In genomic region chr1:75392278-75392677, GRCh38 we compare ENCODE assay signal across 12 cellular contexts.
DNase-seq lines count a peak whose midpoint lies in the region; ATAC-seq and TF ChIP-seq lines count a peak whose summit lies in the region.
"Had no signal": no experiment of that assay in that cellular context is flagged by ENCODE, and none has a peak within 500 bp of the region (broad histone marks: within the 10 kb centered on the region; RNA-seq: fewer than 3 reads in every experiment).

No MANE protein-coding gene starts in this region.

- H3K27ac ChIP-seq in BLaER1 (no peak overlapping the region), Peyer's patch (no peak overlapping the region)
- H3K27ac ChIP-seq: gastrocnemius medialis, skin epidermis had no signal

- CTCF ChIA-PET in activated naive CD4-positive, alpha-beta T cell treated with anti-CD3 and anti-CD28 coated beads for 36 hours (lab: Charles Lee) = no interaction called here

- H3K36me3 Mint-ChIP-seq in activated naive CD4-positive, alpha-beta T cell treated with anti-CD3 and anti-CD28 coated beads for 36 hours (ENCODE audit: low read depth) = no peaks in the 10 kb centered on the region

- H3K9ac ChIP-seq in BLaER1 = no peak overlapping the region

- H3K27me3 ChIP-seq in BLaER1 = no peaks in the 10 kb centered on the region
- no peaks in the 10 kb centered on the region for H3K27me3 ChIP-seq in Peyer's patch
- H3K27me3 ChIP-seq: gastrocnemius medialis had no signal

- peaks cover 2% of the 10 kb centered on the region for H3K4me1 Mint-ChIP-seq in activated naive CD4-positive, alpha-beta T cell treated with anti-CD3 and anti-CD28 coated beads for 36 hours (ENCODE audit: low read depth)
- H3K4me1 Mint-ChIP-seq: nephron had no signal

- H3K27me3 Mint-ChIP-seq in activated naive CD4-positive, alpha-beta T cell treated with anti-CD3 and anti-CD28 coated beads for 36 hours (ENCODE audit: low read depth) = no peaks in the 10 kb centered on the region

- no peak overlapping the region for H3K4me3 Mint-ChIP-seq in activated naive CD4-positive, alpha-beta T cell treated with anti-CD3 and anti-CD28 coated beads for 36 hours
- H3K4me3 Mint-ChIP-seq: nephron had no signal

- H3K4me1 ChIP-seq in BLaER1 (peaks cover 13% of the 10 kb centered on the region), Peyer's patch (no peaks in the 10 kb centered on the region)
- H3K4me1 ChIP-seq: gastrocnemius medialis had no signal

- TF ChIP-seq CTCF in Peyer's patch (IDR thresholded peaks at IDR 0.05) = no peak

- TF ChIP-seq POLR2A in Peyer's patch (IDR thresholded peaks at IDR 0.05) = no peak

- peaks cover 5% of the 10 kb centered on the region for H3K9me3 ChIP-seq in BLaER1
- H3K9me3 ChIP-seq in Peyer's patch = no peaks in the 10 kb centered on the region
- H3K9me3 ChIP-seq: gastrocnemius medialis had no signal

- peaks cover 14% of the 10 kb centered on the region for H3K9me3 Mint-ChIP-seq in activated naive CD4-positive, alpha-beta T cell treated with anti-CD3 and anti-CD28 coated beads for 36 hours

- no peaks in the 10 kb centered on the region for H4K20me1 ChIP-seq in BLaER1

- no peaks in the 10 kb centered on the region for H3K36me3 ChIP-seq in BLaER1
- no peaks in the 10 kb centered on the region for H3K36me3 ChIP-seq in Peyer's patch
- H3K36me3 ChIP-seq: gastrocnemius medialis had no signal

- H3K4me3 ChIP-seq in BLaER1 (no peak overlapping the region), Peyer's patch (no peak overlapping the region)
- H3K4me3 ChIP-seq: gastrocnemius medialis, skin epidermis had no signal

- DNase-seq in NCI-H526 treated with DMSO at 0.1 percent for 48 hours (lab: John Stamatoyannopoulos, UW) (no peak), Right ventricle myocardium superior (no peak), Peyer's patch (no peak)
- no peak for DNase-seq in activated naive CD4-positive, alpha-beta T cell treated with anti-CD3 and anti-CD28 coated beads for 36 hours
- DNase-seq: gastrocnemius medialis, left colon had no signal

- H3K27ac Mint-ChIP-seq in activated naive CD4-positive, alpha-beta T cell treated with anti-CD3 and anti-CD28 coated beads for 36 hours = no peak overlapping the region
- H3K27ac Mint-ChIP-seq: nephron had no signal

- intact Hi-C loops in activated naive CD4-positive, alpha-beta T cell treated with anti-CD3 and anti-CD28 coated beads for 36 hours (cut with micrococcal nuclease) = no loop called here
- intact Hi-C loops in Right ventricle myocardium superior (cut with DNase I) = no loop called here

- H3K4me2 ChIP-seq in BLaER1 = peak overlapping the region; percentile 21; the same call in 1 of the 2 replicates

- ATAC-seq in GM19397 (IDR thresholded peaks at IDR 0.05; ENCODE audit: unreplicated experiment) = peak; percentile 94
- ATAC-seq in HG02678 (IDR thresholded peaks at IDR 0.05; ENCODE audit: unreplicated experiment) = peak; percentile 88
- ATAC-seq in HG03342 (IDR thresholded peaks at IDR 0.05; ENCODE audit: unreplicated experiment) = peak; percentile 92
- ATAC-seq in Right ventricle myocardium superior (ENCODE audit: poor library complexity) = no peak
- ATAC-seq: gastrocnemius medialis, left colon had no signal
